In the genomic region with DNA sequence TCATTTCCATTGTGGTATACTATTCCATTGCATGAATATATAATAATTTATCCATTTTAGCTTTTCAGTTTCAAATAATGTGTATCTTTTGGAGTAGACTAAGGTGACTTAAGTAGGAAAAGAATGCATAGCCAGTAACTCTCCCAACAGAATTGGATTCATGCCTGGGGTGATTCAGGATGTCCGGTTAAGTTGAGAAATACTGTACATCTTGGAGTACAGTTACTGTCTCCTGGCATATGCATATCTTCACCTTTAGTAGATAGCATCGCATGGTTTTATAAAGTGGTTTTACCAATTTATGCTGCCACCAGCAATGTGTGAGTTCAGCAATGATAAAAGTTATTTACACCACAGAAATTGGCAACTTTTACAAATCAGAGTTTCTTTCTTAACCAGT, we compare ENCODE assay signal across 1 cellular context.
TF ChIP-seq lines count a peak whose summit lies in the region.

No MANE protein-coding gene starts in this region.

TF ChIP-seq in SK-N-SH, 30 proteins besides CTCF, POLR2A, EP300 and RAD21 (continued from another document):
- TF ChIP-seq ZBTB33 (IDR thresholded peaks at IDR 0.05; ENCODE audit: borderline replicate concordance, low read depth) (no peak; the same call in 1 of the 2 replicates), CHD2 (IDR thresholded peaks at IDR 0.05; ENCODE audit: low read length, partially characterized antibody) (no peak), RFX5 (IDR thresholded peaks at IDR 0.05; ENCODE audit: low read length) (no peak), TEAD4 (IDR thresholded peaks at IDR 0.05; ENCODE audit: borderline replicate concordance, insufficient read depth) (peak; percentile 66; the same call in 1 of the 2 replicates), EZH2phosphoT487 (IDR thresholded peaks at IDR 0.05; ENCODE audit: borderline replicate concordance, low read depth) (no peak), RCOR1 (IDR thresholded peaks at IDR 0.05; ENCODE audit: low read length) (no peak), TAF1 (IDR thresholded peaks at IDR 0.05; ENCODE audit: borderline replicate concordance, low read depth, low read length) (no peak), MXI1 (IDR thresholded peaks at IDR 0.05; ENCODE audit: low read depth, low read length) (no peak), JUND (IDR thresholded peaks at IDR 0.05) (peak; percentile 81), GATA2 (CRISPR knock-in tag; IDR thresholded peaks at IDR 0.05) (no peak), RXRA (IDR thresholded peaks at IDR 0.05; ENCODE audit: borderline replicate concordance, low read depth) (peak; percentile 46; the same call in 1 of the 2 replicates), SIN3A (IDR thresholded peaks at IDR 0.05; ENCODE audit: borderline replicate concordance, low read depth, low read length) (0 out of 2 replicates have a peak, but pooled peaks have one; percentile 38), IRF3 (IDR thresholded peaks at IDR 0.05; ENCODE audit: low read depth, low read length) (no peak), POLR2AphosphoS5 (IDR thresholded peaks at IDR 0.05; ENCODE audit: low read depth, low read length) (peak; percentile 61; the same call in 1 of the 2 replicates), FOXJ3 (CRISPR knock-in tag; IDR thresholded peaks at IDR 0.05) (no peak), NRF1 (IDR thresholded peaks at IDR 0.05; ENCODE audit: low read depth, low read length) (no peak), SMC3 (IDR thresholded peaks at IDR 0.05; ENCODE audit: low read depth, low read length) (no peak), NFIC (IDR thresholded peaks at IDR 0.05; ENCODE audit: borderline replicate concordance) (peak; percentile 91), MAX (IDR thresholded peaks at IDR 0.05; ENCODE audit: low read depth) (peak; percentile 52; the same call in 1 of the 2 replicates), GABPA (IDR thresholded peaks at IDR 0.05; ENCODE audit: low read depth) (no peak), ELF1 (IDR thresholded peaks at IDR 0.05) (no peak), YY1 (IDR thresholded peaks at IDR 0.05; ENCODE audit: low read depth) (0 out of 2 replicates have a peak, but pooled peaks have one; percentile 35)
- TF ChIP-seq, protein P1, sequence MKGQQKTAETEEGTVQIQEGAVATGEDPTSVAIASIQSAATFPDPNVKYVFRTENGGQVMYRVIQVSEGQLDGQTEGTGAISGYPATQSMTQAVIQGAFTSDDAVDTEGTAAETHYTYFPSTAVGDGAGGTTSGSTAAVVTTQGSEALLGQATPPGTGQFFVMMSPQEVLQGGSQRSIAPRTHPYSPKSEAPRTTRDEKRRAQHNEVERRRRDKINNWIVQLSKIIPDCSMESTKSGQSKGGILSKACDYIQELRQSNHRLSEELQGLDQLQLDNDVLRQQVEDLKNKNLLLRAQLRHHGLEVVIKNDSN (IDR thresholded peaks at IDR 0.05; ENCODE audit: borderline replicate concordance, low read depth) = no peak
- TF ChIP-seq, protein P2, sequence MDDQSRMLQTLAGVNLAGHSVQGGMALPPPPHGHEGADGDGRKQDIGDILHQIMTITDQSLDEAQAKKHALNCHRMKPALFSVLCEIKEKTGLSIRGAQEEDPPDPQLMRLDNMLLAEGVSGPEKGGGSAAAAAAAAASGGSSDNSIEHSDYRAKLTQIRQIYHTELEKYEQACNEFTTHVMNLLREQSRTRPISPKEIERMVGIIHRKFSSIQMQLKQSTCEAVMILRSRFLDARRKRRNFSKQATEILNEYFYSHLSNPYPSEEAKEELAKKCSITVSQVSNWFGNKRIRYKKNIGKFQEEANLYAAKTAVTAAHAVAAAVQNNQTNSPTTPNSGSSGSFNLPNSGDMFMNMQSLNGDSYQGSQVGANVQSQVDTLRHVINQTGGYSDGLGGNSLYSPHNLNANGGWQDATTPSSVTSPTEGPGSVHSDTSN (IDR thresholded peaks at IDR 0.05) = peak; percentile 82
- TF ChIP-seq, protein P3, sequence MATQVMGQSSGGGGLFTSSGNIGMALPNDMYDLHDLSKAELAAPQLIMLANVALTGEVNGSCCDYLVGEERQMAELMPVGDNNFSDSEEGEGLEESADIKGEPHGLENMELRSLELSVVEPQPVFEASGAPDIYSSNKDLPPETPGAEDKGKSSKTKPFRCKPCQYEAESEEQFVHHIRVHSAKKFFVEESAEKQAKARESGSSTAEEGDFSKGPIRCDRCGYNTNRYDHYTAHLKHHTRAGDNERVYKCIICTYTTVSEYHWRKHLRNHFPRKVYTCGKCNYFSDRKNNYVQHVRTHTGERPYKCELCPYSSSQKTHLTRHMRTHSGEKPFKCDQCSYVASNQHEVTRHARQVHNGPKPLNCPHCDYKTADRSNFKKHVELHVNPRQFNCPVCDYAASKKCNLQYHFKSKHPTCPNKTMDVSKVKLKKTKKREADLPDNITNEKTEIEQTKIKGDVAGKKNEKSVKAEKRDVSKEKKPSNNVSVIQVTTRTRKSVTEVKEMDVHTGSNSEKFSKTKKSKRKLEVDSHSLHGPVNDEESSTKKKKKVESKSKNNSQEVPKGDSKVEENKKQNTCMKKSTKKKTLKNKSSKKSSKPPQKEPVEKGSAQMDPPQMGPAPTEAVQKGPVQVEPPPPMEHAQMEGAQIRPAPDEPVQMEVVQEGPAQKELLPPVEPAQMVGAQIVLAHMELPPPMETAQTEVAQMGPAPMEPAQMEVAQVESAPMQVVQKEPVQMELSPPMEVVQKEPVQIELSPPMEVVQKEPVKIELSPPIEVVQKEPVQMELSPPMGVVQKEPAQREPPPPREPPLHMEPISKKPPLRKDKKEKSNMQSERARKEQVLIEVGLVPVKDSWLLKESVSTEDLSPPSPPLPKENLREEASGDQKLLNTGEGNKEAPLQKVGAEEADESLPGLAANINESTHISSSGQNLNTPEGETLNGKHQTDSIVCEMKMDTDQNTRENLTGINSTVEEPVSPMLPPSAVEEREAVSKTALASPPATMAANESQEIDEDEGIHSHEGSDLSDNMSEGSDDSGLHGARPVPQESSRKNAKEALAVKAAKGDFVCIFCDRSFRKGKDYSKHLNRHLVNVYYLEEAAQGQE (IDR thresholded peaks at IDR 0.05; ENCODE audit: low read depth, low read length) = no peak
TF ChIP-seq in SK-N-SH: peak in this region for 11.
